ENCODE assay signal across 25 cellular contexts in the genomic region with DNA sequence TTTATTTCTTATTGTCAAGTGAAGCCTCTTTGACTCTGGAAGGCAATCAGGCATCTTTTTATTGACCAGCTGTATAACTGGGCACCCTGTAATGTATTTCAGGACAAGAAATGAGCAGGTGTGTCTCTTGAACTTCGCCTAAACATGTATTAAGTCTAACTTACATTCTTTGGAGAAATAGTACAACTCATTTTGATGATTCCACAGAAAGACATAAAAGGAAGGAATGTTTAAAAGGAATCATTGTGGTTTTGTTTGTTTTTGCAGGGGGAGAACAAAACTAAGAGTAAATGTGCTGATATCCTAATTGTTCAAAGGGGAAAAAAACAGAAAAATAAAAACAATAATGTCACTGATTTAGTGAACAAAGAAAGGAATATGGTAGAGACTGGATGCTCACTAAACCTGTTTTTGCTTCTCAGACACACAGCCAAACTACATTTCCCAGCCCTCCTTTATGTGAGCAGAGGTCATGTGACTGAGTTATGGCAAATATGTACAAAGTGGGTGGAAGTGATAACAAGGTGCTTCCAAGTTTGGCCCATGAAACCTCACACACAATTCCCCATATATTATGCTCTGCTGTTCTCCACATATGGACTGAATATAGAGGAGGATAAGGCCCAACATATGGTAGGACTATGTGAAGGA.
A peak's percentile ranks its signal among the peaks of the same experiment; 100 is the strongest.
DNase-seq lines count a peak whose midpoint lies in the region; ATAC-seq and TF ChIP-seq lines count a peak whose summit lies in the region.
"Had no signal": no experiment of that assay in that cellular context is flagged by ENCODE, and none has a peak within 500 bp of the region (broad histone marks: within the 10 kb centered on the region; RNA-seq: fewer than 3 reads in every experiment).

No MANE protein-coding gene starts in this region.

- H3K9me3 ChIP-seq in mucosa of descending colon: no peaks in the 10 kb centered on the region
- H3K9me3 ChIP-seq in CD8-positive, alpha-beta T cell (ENCODE audit: low read length): no peaks in the 10 kb centered on the region
- H3K9me3 ChIP-seq: lower lobe of right lung had no signal

- peak; percentile 6 for DNase-seq in EL
- peak; percentile 41 for DNase-seq in choroid plexus epithelial cell (ENCODE audit: low read depth)
- peak in 1 of 3 donors; percentile 41 for DNase-seq in mucosa of descending colon
- no peak for DNase-seq in CD8-positive, alpha-beta T cell
- no peak for DNase-seq in G401 (ENCODE audit: low spot score)
- DNase-seq in epidermal melanocyte (ENCODE audit: insufficient read length, low spot score): no peak
- DNase-seq: activated CD4-positive, alpha-beta T cell treated with anti-CD3 and anti-CD28 coated beads for 1 hour; activated naive CD4-positive, alpha-beta T cell; activated T-cell treated with anti-CD3 and anti-CD28 coated beads, Interleukin-2, amount 50 U/mL, for 4 hours; amniotic stem cell; DMS79; HFFc6; hippocampal formation; lower lobe of right lung; NCI-H1436 treated with DMSO at 0.1 percent for 48 hours; NCI-H2171; NCI-H526 treated with DMSO at 0.1 percent for 48 hours; stimulated activated CD4-positive, alpha-beta T cell treated with anti-CD3 and anti-CD28 coated beads, Interleukin-2, amount 100 ng/mL, for 48 hours; stimulated activated naive CD4-positive, alpha-beta T cell treated with Interleukin-2 at 50 U/mL for 16 hours; T1000 had no signal

- H3K4me3 Mint-ChIP-seq in CD8-positive, alpha-beta T cell: no peak overlapping the region
- H3K4me3 Mint-ChIP-seq: activated T-cell treated with anti-CD3 and anti-CD28 coated beads, Interleukin-2, amount 50 U/mL, for 4 hours; HFFc6; neural progenitor cell had no signal

- TF ChIP-seq CTCF in choroid plexus epithelial cell (conservative IDR thresholded peaks at IDR 0.05; ENCODE audit: low read depth, low read length): no peak
- no peak for TF ChIP-seq CTCF in mucosa of descending colon (IDR thresholded peaks at IDR 0.05)
- no peak for TF ChIP-seq CTCF in CD8-positive, alpha-beta T cell (IDR thresholded peaks at IDR 0.05)

- CTCF ChIA-PET in CD8-positive, alpha-beta T cell (lab: Charles Lee): no interaction called here

- ATAC-seq in mucosa of descending colon (peak; percentile 87), HG03280 (IDR thresholded peaks at IDR 0.05; ENCODE audit: unreplicated experiment) (no peak)
- no peak for ATAC-seq in CD8-positive, alpha-beta T cell
- ATAC-seq: activated T-cell treated with anti-CD3 and anti-CD28 coated beads, Interleukin-2, amount 50 U/mL, for 4 hours; lower lobe of right lung had no signal

- in situ Hi-C loops in G401 (cut with HindIII; ENCODE audit: low sequenced_read_pairs): no loop called here

- no peak overlapping the region for H3K27ac Mint-ChIP-seq in CD8-positive, alpha-beta T cell
- H3K27ac Mint-ChIP-seq: HFFc6, neural progenitor cell had no signal

- H3K4me3 ChIP-seq in choroid plexus epithelial cell (ENCODE audit: low read depth, low read length) (no peak overlapping the region), mucosa of descending colon (no peak overlapping the region)
- no peak overlapping the region for H3K4me3 ChIP-seq in CD8-positive, alpha-beta T cell (ENCODE audit: low read depth, low read length)
- H3K4me3 ChIP-seq: lower lobe of right lung, neural progenitor cell, smooth muscle cell had no signal

- H3K36me3 ChIP-seq in mucosa of descending colon (ENCODE audit: low read depth): no peaks in the 10 kb centered on the region
- H3K36me3 ChIP-seq in CD8-positive, alpha-beta T cell (ENCODE audit: insufficient read depth, low read length): no peaks in the 10 kb centered on the region
- H3K36me3 ChIP-seq: lower lobe of right lung, neural progenitor cell had no signal

- H3K27me3 ChIP-seq in CD8-positive, alpha-beta T cell (ENCODE audit: insufficient read depth, low read length): no peaks in the 10 kb centered on the region
- H3K27me3 ChIP-seq: neural progenitor cell had no signal

- H3K27me3 Mint-ChIP-seq in CD8-positive, alpha-beta T cell (ENCODE audit: low read depth): no peaks in the 10 kb centered on the region

- no peaks in the 10 kb centered on the region for H3K4me1 ChIP-seq in mucosa of descending colon (ENCODE audit: low read depth)
- H3K4me1 ChIP-seq in CD8-positive, alpha-beta T cell (ENCODE audit: insufficient read depth, low read length): no peaks in the 10 kb centered on the region
- H3K4me1 ChIP-seq: lower lobe of right lung had no signal

- no peak for TF ChIP-seq EP300 in Ishikawa (IDR thresholded peaks at IDR 0.05; ENCODE audit: borderline replicate concordance)

- no peak for TF ChIP-seq RAD21 in Ishikawa (IDR thresholded peaks at IDR 0.05; ENCODE audit: low read depth)

- no peaks in the 10 kb centered on the region for H3K9me3 Mint-ChIP-seq in CD8-positive, alpha-beta T cell
- H3K9me3 Mint-ChIP-seq: HFFc6 had no signal

- H3K36me3 Mint-ChIP-seq in CD8-positive, alpha-beta T cell: peaks cover 4% of the 10 kb centered on the region

- H3K4me1 Mint-ChIP-seq in CD8-positive, alpha-beta T cell (ENCODE audit: low read depth): peaks cover 4% of the 10 kb centered on the region
- H3K4me1 Mint-ChIP-seq: neural progenitor cell had no signal

- no peak overlapping the region for H3K27ac ChIP-seq in CD8-positive, alpha-beta T cell (ENCODE audit: low read depth, low read length)
- H3K27ac ChIP-seq: epithelial cell of prostate, lower lobe of right lung, neural progenitor cell had no signal

- intact Hi-C loops in mucosa of descending colon (cut with DNase I, micrococcal nuclease): no loop called here
- intact Hi-C loops in CD8-positive, alpha-beta T cell (cut with DNase I, micrococcal nuclease): no loop called here

- POLR2A ChIA-PET in CD8-positive, alpha-beta T cell (lab: Charles Lee): no interaction called here

TF ChIP-seq in Ishikawa, 13 proteins besides CTCF, POLR2A, EP300 and RAD21:
- no peak for TF ChIP-seq NFIC (IDR thresholded peaks at IDR 0.05)
- TF ChIP-seq, protein P1, sequence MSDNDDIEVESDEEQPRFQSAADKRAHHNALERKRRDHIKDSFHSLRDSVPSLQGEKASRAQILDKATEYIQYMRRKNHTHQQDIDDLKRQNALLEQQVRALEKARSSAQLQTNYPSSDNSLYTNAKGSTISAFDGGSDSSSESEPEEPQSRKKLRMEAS (IDR thresholded peaks at IDR 0.05): no peak
- peak; percentile 93 for TF ChIP-seq USF1 (IDR thresholded peaks at IDR 0.05)
- 0 out of 2 replicates have a peak, but pooled peaks have one; percentile 10 for TF ChIP-seq TEAD4 (IDR thresholded peaks at IDR 0.05)

Comparison
In these comparisons a context has a peak if more than half of its experiments do, and no peak if none do; other contexts are left out.
1. DNase-seq: peak in EL (single experiment) and choroid plexus epithelial cell (single experiment); none in CD8-positive, alpha-beta T cell (0 of 7), G401 (single experiment) and epidermal melanocyte (single experiment).